Comparison of ENCODE assay signal across 8 cellular contexts in the genomic region with DNA sequence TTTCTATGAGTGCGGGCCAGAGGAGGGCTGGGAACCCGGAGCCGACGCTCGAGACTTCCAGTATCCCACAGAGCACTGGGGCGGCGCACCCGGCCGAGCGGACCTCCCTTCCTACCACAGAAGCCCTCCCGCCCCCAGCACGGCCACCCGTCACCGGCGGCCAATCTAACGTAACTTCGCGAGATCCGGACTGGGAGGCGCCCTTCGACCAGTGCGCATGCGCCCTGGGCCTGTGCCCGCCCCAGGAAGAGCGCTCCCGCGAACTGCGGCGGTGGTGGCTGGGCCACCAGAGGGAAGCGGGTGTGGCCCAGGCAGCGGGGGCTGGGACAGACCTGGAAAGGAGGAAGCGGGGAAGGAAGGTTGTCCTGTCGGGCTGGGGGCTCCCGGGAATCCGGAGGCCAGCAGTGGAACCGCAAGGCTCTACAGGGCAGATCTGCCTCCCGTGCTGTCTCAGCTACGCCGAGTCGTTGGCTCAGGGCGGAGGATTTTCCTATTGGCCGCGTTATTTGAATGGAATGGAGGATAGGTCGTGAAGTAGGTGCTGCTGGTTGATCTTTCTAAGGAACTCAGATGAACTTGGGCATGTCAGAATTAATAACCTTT.
DNase-seq lines count a peak whose midpoint lies in the region; ATAC-seq and TF ChIP-seq lines count a peak whose summit lies in the region.

Gene PPP1R12A (minus strand): TSS at position 77 of the 603 bp plus-strand sequence. CDS start 166 bp downstream, outside the sequence.

- in situ Hi-C loops in GM18951 (cut with MboI; ENCODE audit: low sequenced_read_pairs, unreplicated experiment) = no loop called here

- ATAC-seq in HG03196 (IDR thresholded peaks at IDR 0.05; ENCODE audit: unreplicated experiment) = peak; percentile 87

- DNase-seq in AG08396 (ENCODE audit: low spot score) (peak; percentile 95), NCI-H345 (lab: John Stamatoyannopoulos, UW) (peak; percentile 97), inferior parietal cortex (ENCODE audit: extremely low spot score) (peak; percentile 97)
- DNase-seq in activated CD4-positive, CD25-positive, alpha-beta regulatory T cell (lab: John Stamatoyannopoulos, UW) = peak; percentile 77 to 89 (median 87)
- DNase-seq in central memory CD4-positive, alpha-beta T cell = peak; percentile 94
- peak; percentile 89 to 90 for DNase-seq in stimulated activated CD4-positive, alpha-beta T cell treated with anti-CD3 and anti-CD28 coated beads, Interleukin-12 subunit alpha, Interleukin-12 subunit beta, amount 100 ng/mL, for 24 hours (ENCODE audit: low read depth in 2 of 2)

- peak; percentile 95 for TF ChIP-seq POLR2A in GM18951 (IDR thresholded peaks at IDR 0.05; ENCODE audit: extremely low read depth, insufficient read depth, insufficient read length)

Comparison
In these comparisons a context has a peak if more than half of its experiments do, and no peak if none do; other contexts are left out.
1. Peak in every context shown above with its lines: DNase-seq and ATAC-seq.